ENCODE assay signal across 27 cellular contexts in genomic region chr7:101096957-101097347, GRCh38. TPM values are rescaled to one million over a fixed set of nuclear protein-coding genes. Genes with fewer than 3 reads are reported as not detected.
"Had no signal": no experiment of that assay in that cellular context is flagged by ENCODE, and none has a peak within 500 bp of the region (broad histone marks: within the 10 kb centered on the region; RNA-seq: fewer than 3 reads in every experiment).

No MANE protein-coding gene starts in this region.

- FAIRE-seq: small intestine had no signal

- H3K27me3 ChIP-seq: esophagus squamous epithelium, sigmoid colon, suprapubic skin, tibial artery had no signal

- H2AFZ ChIP-seq: parathyroid adenoma had no signal

- H3K27ac ChIP-seq: esophagus squamous epithelium, heart right ventricle, parathyroid adenoma, psoas muscle, sigmoid colon, suprapubic skin, tibial artery had no signal

- H3K4me3 ChIP-seq: esophagus squamous epithelium, heart right ventricle, psoas muscle, sigmoid colon, suprapubic skin, tibial artery had no signal

- H3K36me3 ChIP-seq: heart right ventricle, sigmoid colon had no signal

- H3K4me1 ChIP-seq: parathyroid adenoma had no signal

- H3K9ac ChIP-seq: parathyroid adenoma had no signal

- H3K79me2 ChIP-seq: parathyroid adenoma had no signal

- H3K9me3 ChIP-seq: esophagus squamous epithelium, heart right ventricle, psoas muscle, sigmoid colon, suprapubic skin, tibial artery had no signal

- ATAC-seq: activated CD4-positive, alpha-beta T cell treated with anti-CD3 and anti-CD28 coated beads for 36 hours; activated CD8-positive, alpha-beta memory T cell treated with anti-CD3 and anti-CD28 coated beads, Interleukin-2, amount 10 ng/mL, durations not matched to agents 7 days and 5 days; activated CD8-positive, alpha-beta T cell treated with anti-CD3 and anti-CD28 coated beads, Interleukin-2, amount 10 ng/mL, durations not matched to agents 7 days and 5 days; activated T-cell treated with anti-CD3 and anti-CD28 coated beads, Interleukin-2, amount 50 U/mL, for 72 hours; heart right ventricle; left ventricle myocardium superior; naive thymus-derived CD8-positive, alpha-beta T cell; psoas muscle; stimulated activated memory B cell treated with anti-CD40 and anti-IgM and Interleukin-4, amounts not matched to agents 10 μg/mL and 1 μg/mL and 100 μg/mL, for 72 hours had no signal

- DNase-seq: activated CD4-positive, alpha-beta T cell treated with anti-CD3 and anti-CD28 coated beads for 36 hours; activated CD4-positive, CD25-positive, alpha-beta regulatory T cell; activated CD8-positive, alpha-beta memory T cell treated with anti-CD3 and anti-CD28 coated beads, Interleukin-2, amount 10 ng/mL, durations not matched to agents 7 days and 5 days; activated CD8-positive, alpha-beta T cell treated with anti-CD3 and anti-CD28 coated beads, Interleukin-2, amount 10 ng/mL, durations not matched to agents 7 days and 5 days; activated effector memory CD4-positive, alpha-beta T cell treated with Interleukin-2 at 50 U/mL for 16 hours; activated naive CD4-positive, alpha-beta T cell treated with Interleukin-2 at 50 U/mL for 16 hours; activated naive CD8-positive, alpha-beta T cell treated with anti-CD3 and anti-CD28 coated beads, Interleukin-2, amount 10 ng/mL, durations not matched to agents 7 days and 5 days; activated T-cell treated with anti-CD3 and anti-CD28 coated beads for 4 hours; activated T-cell treated with anti-CD3 and anti-CD28 coated beads, Interleukin-2, amount 50 U/mL, for 72 hours; amniotic stem cell; effector CD4-positive, alpha-beta T cell; esophagus squamous epithelium; foreskin melanocyte; heart right ventricle; kidney glomerular epithelial cell; left ventricle myocardium superior; mammary epithelial cell; naive thymus-derived CD8-positive, alpha-beta T cell; nucleus accumbens; psoas muscle; sigmoid colon; small intestine; stimulated activated CD4-positive, alpha-beta T cell treated with anti-CD3 and anti-CD28 coated beads, Interleukin-4, amount 100 ng/mL, for 24 hours; tibial artery had no signal

RNA-seq across cellular contexts. Expression of gene SERPINE1, which starts 30.0 kb away (rescaled TPM):
- polyA plus RNA-seq: naive thymus-derived CD8-positive, alpha-beta T cell had no signal
